18 cellular contexts compared by ENCODE assay signal in genomic region chr11:30091246-30091645, GRCh38.
"Had no signal": no experiment of that assay in that cellular context is flagged by ENCODE, and none has a peak within 500 bp of the region (broad histone marks: within the 10 kb centered on the region; RNA-seq: fewer than 3 reads in every experiment).

No MANE protein-coding gene starts in this region.

- ATAC-seq: esophagus mucosa; heart right ventricle; left lobe of liver; naive thymus-derived CD4-positive, alpha-beta T cell had no signal

- DNase-seq: effector memory CD4-positive, alpha-beta T cell; heart right ventricle; hypothalamus; islet precursor cell; mammary epithelial cell; naive thymus-derived CD4-positive, alpha-beta T cell; nephron progenitor cell; sigmoid colon; stimulated activated CD4-positive, alpha-beta T cell treated with anti-CD3 and anti-CD28 coated beads, Interleukin-2, amount 100 ng/mL, for 24 hours; stimulated activated naive CD4-positive, alpha-beta T cell; stomach; substantia nigra; transverse colon had no signal

- H3K27me3 ChIP-seq: heart right ventricle, sigmoid colon, stomach, transverse colon had no signal

- H3K27ac ChIP-seq: heart right ventricle, parathyroid adenoma, sigmoid colon, skin epidermis, stomach, thoracic aorta, transverse colon had no signal

- H3K36me3 ChIP-seq: heart right ventricle, sigmoid colon, stomach, thoracic aorta, transverse colon had no signal

- H3K4me1 ChIP-seq: heart right ventricle, parathyroid adenoma, sigmoid colon, stomach, transverse colon had no signal

- H3K9me3 ChIP-seq: heart right ventricle, sigmoid colon, stomach, thoracic aorta, transverse colon had no signal

- H3K4me3 ChIP-seq: heart right ventricle, sigmoid colon, skin epidermis, stomach, thoracic aorta, transverse colon had no signal
